ENCODE assay signal across 8 cellular contexts in the genomic region with DNA sequence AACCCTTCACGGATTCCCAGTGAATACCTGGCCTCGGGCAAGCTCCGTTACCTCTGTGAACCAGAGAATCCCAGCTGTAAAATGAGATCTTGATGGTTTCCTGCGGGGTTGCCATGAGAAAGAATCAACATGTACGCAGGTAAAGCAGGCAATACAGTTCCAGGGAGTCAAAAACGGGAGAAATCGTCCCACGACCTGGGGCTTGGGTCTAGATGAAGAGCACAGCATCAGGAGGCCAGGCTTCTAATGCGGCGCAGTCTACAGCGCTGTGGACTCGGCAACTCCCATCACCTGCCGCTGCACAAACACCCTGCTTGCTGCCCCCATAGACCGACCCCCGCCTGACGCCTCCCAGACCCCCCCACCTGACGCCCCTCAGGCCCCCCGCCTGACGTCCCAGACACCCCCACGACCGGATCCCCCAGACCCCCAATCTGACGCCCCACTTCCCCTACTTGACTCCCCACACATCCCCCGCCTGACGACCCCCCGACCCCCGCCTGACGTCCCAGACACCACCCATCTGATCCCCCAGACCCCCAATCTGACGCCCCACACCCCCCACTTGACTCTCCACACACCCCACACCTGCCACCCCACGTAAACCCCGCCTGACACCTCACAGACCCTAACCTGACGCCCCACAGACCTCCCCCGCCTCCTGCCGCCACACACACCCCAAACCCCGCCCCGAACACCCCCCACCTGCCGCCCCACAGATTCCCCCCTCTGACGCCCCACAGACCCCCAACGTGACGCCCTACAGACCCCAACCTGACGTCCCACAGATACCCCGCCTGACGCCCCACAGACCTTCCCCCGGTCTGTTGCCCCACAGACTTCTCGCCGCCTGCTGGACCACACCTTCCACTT. TPM values are rescaled to one million over a fixed set of nuclear protein-coding genes. Genes with fewer than 3 reads are reported as not detected.
A peak's percentile ranks its signal among the peaks of the same experiment; 100 is the strongest.
DNase-seq lines count a peak whose midpoint lies in the region; ATAC-seq and TF ChIP-seq lines count a peak whose summit lies in the region.

No MANE protein-coding gene starts in this region.

- H3K9me3 ChIP-seq in KOPT-K1 (ENCODE audit: insufficient read depth, low read length, poor library complexity, severe bottlenecking) (no peaks in the 10 kb centered on the region), spleen (peaks cover 0 to 19% (median 0%) of the 10 kb centered on the region in 8 donors)

- H3K27me3 ChIP-seq in BJ (ENCODE audit: control insufficient read depth, insufficient read depth, low read length) = no peaks in the 10 kb centered on the region
- no peaks in the 10 kb centered on the region for H3K27me3 ChIP-seq in spleen (replicated peaks in 1 of 7)

- H3K4me3 ChIP-seq in BJ (ENCODE audit: low read depth, low read length) (peak overlapping the region; percentile 63), spleen (peak overlapping the region in 6 of 8 donors; percentile 6 to 64 (median 42))

- 11 to 28% (median 23%) methylated on average over 24 to 45 of the region's 45 CpGs for WGBS in spleen, 5 donors

- CTCF ChIA-PET in BJ (lab: Yijun Ruan, JAX) = no interaction called here

- intact Hi-C loops in spleen (cut with DNase I; ENCODE audit: low total_unique reads) = no loop called here
- intact Hi-C loops in sciatic nerve (cut with DNase I) = no loop called here

- no peak for DNase-seq in BJ (ENCODE audit: low read depth)
- DNase-seq in iPS DF 19.7 (ENCODE audit: low read depth, low spot score) = peak; percentile 9
- DNase-seq in spleen = peak; percentile 82
- no peak for DNase-seq in sciatic nerve (ENCODE audit: low spot score)

- no peak for TF ChIP-seq POLR2A in spleen (IDR thresholded peaks at IDR 0.05)

- peak overlapping the region; percentile 93 for H3K4me3 Mint-ChIP-seq in activated naive CD8-positive, alpha-beta T cell

- POLR2A ChIA-PET in BJ (lab: Charles Lee) = no interaction called here

- no peaks in the 10 kb centered on the region for H3K36me3 ChIP-seq in BJ (ENCODE audit: control insufficient read depth, insufficient read depth, low read length)
- H3K36me3 ChIP-seq in KOPT-K1 (ENCODE audit: insufficient read depth, low read length) = peaks cover 12% of the 10 kb centered on the region
- peaks cover 0 to 31% (median 13%) of the 10 kb centered on the region in 6 donors for H3K36me3 ChIP-seq in spleen

- ATAC-seq in sciatic nerve (no peak), GM21390 (IDR thresholded peaks at IDR 0.05; ENCODE audit: unreplicated experiment) (no peak), GM21423 (IDR thresholded peaks at IDR 0.05; ENCODE audit: unreplicated experiment) (no peak)

- no peak for TF ChIP-seq CTCF in BJ (IDR thresholded peaks at IDR 0.05; ENCODE audit: insufficient read depth, low read depth, low read length)
- no peak for TF ChIP-seq CTCF in spleen (IDR thresholded peaks at IDR 0.05 in 8 of 11, conservative IDR thresholded peaks at IDR 0.05 in 3 of 11)

- peaks cover 28 to 67% (median 50%) of the 10 kb centered on the region in 6 donors for H3K4me1 ChIP-seq in spleen

- peaks cover 44% of the 10 kb centered on the region for H3K4me1 Mint-ChIP-seq in activated naive CD8-positive, alpha-beta T cell (ENCODE audit: low read depth)

- peaks cover 19% of the 10 kb centered on the region for H3K36me3 Mint-ChIP-seq in activated naive CD8-positive, alpha-beta T cell

- peaks cover 10% of the 10 kb centered on the region for H3K9me3 Mint-ChIP-seq in activated naive CD8-positive, alpha-beta T cell (ENCODE audit: low read depth)

- H3K27ac Mint-ChIP-seq in activated naive CD8-positive, alpha-beta T cell = no peak overlapping the region

- H3K27me3 Mint-ChIP-seq in activated naive CD8-positive, alpha-beta T cell = no peaks in the 10 kb centered on the region

- peak overlapping the region; percentile 99 for H3K27ac ChIP-seq in KOPT-K1 (ENCODE audit: low read depth, low read length, poor library complexity, severe bottlenecking)
- H3K27ac ChIP-seq in spleen = peak overlapping the region in 5 of 8 donors; percentile 28 to 82 (median 78)

RNA-seq across cellular contexts. Expression of gene LIG4, which starts 0.6 kb away (rescaled TPM):
- polyA plus RNA-seq in BJ (2011; rRNA removed) = 2.7 and 6.2 TPM in 2 replicates
- polyA minus RNA-seq in BJ (2011; rRNA and poly(A)+ RNA removed) = 1.9 and 2.0 TPM in 2 replicates
- 10 to 100 TPM; 10.1 to 16.0 (median 14.8) TPM for total RNA-seq in spleen
- polyA plus RNA-seq in spleen = 10 to 100 TPM in 1 of 3 donors, 1 to 10 TPM in 2; 9.7 to 10.0 (median 9.9) TPM
- 8.5 TPM for total RNA-seq in sciatic nerve

RNA-seq across cellular contexts. Expression of gene ABHD13, which starts 3.4 kb away (rescaled TPM):
- polyA plus RNA-seq in BJ (2011; rRNA removed) (2.7 and 5.6 TPM in 2 replicates), spleen (1 to 10 TPM; 4.8 to 6.3 (median 4.9) TPM)
- 1.5 and 2.3 TPM in 2 replicates for polyA minus RNA-seq in BJ (2011; rRNA and poly(A)+ RNA removed)
- total RNA-seq in spleen (10 to 100 TPM; 12.0 to 22.6 (median 14.2) TPM), sciatic nerve (10.7 TPM)

RNA-seq across cellular contexts. Expression of gene TNFSF13B, which starts 54.8 kb away (rescaled TPM):
- polyA plus RNA-seq in BJ (2011; rRNA removed) (0.26 and 1.0 TPM in 2 replicates), spleen (10 to 100 TPM in 1 of 3 donors, 1 to 10 TPM in 2; 7.7 to 15.2 (median 7.9) TPM)
- 1.4 and 1.8 TPM in 2 replicates for polyA minus RNA-seq in BJ (2011; rRNA and poly(A)+ RNA removed)
- total RNA-seq in spleen (10 to 100 TPM; 22.8 to 82.1 (median 40.2) TPM), sciatic nerve (12.3 TPM)

Comparison
In these comparisons a context has a peak if more than half of its experiments do, and no peak if none do; other contexts are left out.
1. DNase-seq: peak in iPS DF 19.7 (single experiment) and spleen (single experiment); none in BJ (single experiment) and sciatic nerve (single experiment).